In the genomic region with DNA sequence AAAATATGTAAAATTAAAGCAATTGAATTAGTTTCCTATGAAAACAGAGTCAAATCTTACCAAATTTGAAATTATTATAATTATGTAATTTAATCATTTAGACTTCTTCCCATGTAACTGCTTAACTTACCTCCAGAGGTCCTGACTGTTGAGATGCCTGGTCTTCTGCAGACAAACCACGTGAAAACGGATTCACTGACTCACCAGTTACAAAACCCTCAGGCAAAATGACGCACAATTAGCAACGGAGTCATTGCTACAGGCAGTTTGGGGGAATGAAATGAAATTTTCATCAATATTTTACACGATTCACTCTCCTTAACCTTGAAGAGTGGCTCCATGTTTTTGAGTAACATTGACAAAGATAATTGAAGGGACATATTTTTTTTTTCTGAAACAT, we compare ENCODE assay signal across 30 cellular contexts.
DNase-seq lines count a peak whose midpoint lies in the region; ATAC-seq and TF ChIP-seq lines count a peak whose summit lies in the region.
"Had no signal": no experiment of that assay in that cellular context is flagged by ENCODE, and none has a peak within 500 bp of the region (broad histone marks: within the 10 kb centered on the region; RNA-seq: fewer than 3 reads in every experiment).

No MANE protein-coding gene starts in this region.

- H4K91ac ChIP-seq in IMR-90 (ENCODE audit: insufficient read depth, low read depth, low read length): no peak overlapping the region

- POLR2A ChIA-PET in IMR-90 (lab: Charles Lee; ENCODE audit: unreplicated experiment): no interaction called here

- DNase-seq in EH (ENCODE audit: low read depth): peak; percentile 34
- peak; percentile 48 for DNase-seq in IMR-90
- peak; percentile 26 for DNase-seq in T1000 (lab: John Stamatoyannopoulos, UW)
- DNase-seq in foreskin fibroblast: peak; percentile 24 to 61
- no peak for DNase-seq in HCEC 1CT
- DNase-seq in left lung: no peak
- DNase-seq: activated CD4-positive, alpha-beta T cell treated with anti-CD3 and anti-CD28 coated beads for 1 hour; activated CD8-positive, alpha-beta T cell treated with anti-CD3 and anti-CD28 coated beads, Interleukin-2, amount 10 ng/mL, durations not matched to agents 7 days and 5 days; anterior cingulate cortex; C1 segment of cervical spinal cord; Caco-2; cortex of kidney; DND-41; MV-4-11; naive B cell; NCI-H1694 treated with DMSO at 0.1 percent for 48 hours; NCI-H2171 treated with DMSO at 0.1 percent for 48 hours; NCI-H524; right lobe of liver; stimulated activated CD4-positive, alpha-beta T cell treated with anti-CD3 and anti-CD28 coated beads, Interleukin-12 subunit alpha, Interleukin-12 subunit beta, amount 100 ng/mL, for 4 hours; stimulated activated CD4-positive, alpha-beta T cell treated with anti-CD3 and anti-CD28 coated beads, Interleukin-4, amount 100 ng/mL, for 1 hour had no signal

- H3K4me3 ChIP-seq in IMR-90 (ENCODE audit: insufficient read depth, low read depth, low read length) (no peak overlapping the region), foreskin fibroblast (ENCODE audit: low read depth in 1 of 2, low read length in 2 of 2) (no peak overlapping the region), left lung (no peak overlapping the region)
- H3K4me3 ChIP-seq: cardiac muscle cell, GM23338, K562, right lobe of liver had no signal

- ATAC-seq in IMR-90 (ENCODE audit: low read depth) (no peak), left lung (no peak), HG03354 (IDR thresholded peaks at IDR 0.05; ENCODE audit: poor library complexity, severe bottlenecking, unreplicated experiment) (no peak), HG02798 (IDR thresholded peaks at IDR 0.05; ENCODE audit: poor library complexity, unreplicated experiment) (no peak)
- ATAC-seq: activated CD8-positive, alpha-beta T cell treated with anti-CD3 and anti-CD28 coated beads, Interleukin-2, amount 10 ng/mL, durations not matched to agents 7 days and 5 days; esophagus mucosa; GM23338; K562; left lobe of liver; Panc1; right lobe of liver had no signal

- H3K23ac ChIP-seq in IMR-90 (ENCODE audit: low read depth, low read length): no peak overlapping the region

- CTCF ChIA-PET in IMR-90 (lab: Yijun Ruan, JAX): no interaction called here

- no peak overlapping the region for H2BK20ac ChIP-seq in IMR-90 (ENCODE audit: low read depth, low read length)

- H2AFZ ChIP-seq in IMR-90 (replicated peaks; ENCODE audit: low read length, poor library complexity): no peak overlapping the region
- H2AFZ ChIP-seq: GM23338 had no signal

- no peak overlapping the region for H2BK15ac ChIP-seq in IMR-90 (ENCODE audit: low read depth, low read length)

- H3K4ac ChIP-seq in IMR-90 (ENCODE audit: low read depth, low read length): no peak overlapping the region

- no CpG with 5 or more reads among the region's 5 CpGs for WGBS in IMR-90 (ENCODE audit: extremely low coverage in 2 of 2, insufficient read length in 1 of 2), 2 experiments

- TF ChIP-seq CTCF in IMR-90 (conservative IDR thresholded peaks at IDR 0.05; ENCODE audit: low read depth, low read length) (no peak), foreskin fibroblast (IDR thresholded peaks at IDR 0.05; ENCODE audit: low read depth, low read length) (no peak), left lung (IDR thresholded peaks at IDR 0.05) (no peak)

- no peak overlapping the region for H3K9ac ChIP-seq in IMR-90 (ENCODE audit: low read depth, low read length)

- no peak overlapping the region for H2AK9ac ChIP-seq in IMR-90 (replicated peaks; ENCODE audit: low read depth, low read length, poor library complexity)

- H3K56ac ChIP-seq in IMR-90 (ENCODE audit: extremely low read depth, insufficient read depth, low read length): no peak overlapping the region

- H3K27me3 ChIP-seq in IMR-90 (ENCODE audit: control insufficient read depth, insufficient read depth, low read length): peaks cover 4% of the 10 kb centered on the region
- H3K27me3 ChIP-seq in left lung: no peaks in the 10 kb centered on the region
- H3K27me3 ChIP-seq: cardiac muscle cell, neutrophil, right lobe of liver had no signal

- BruUV-seq in IMR-90 (replicated peaks; lab: Mats Ljungman, UMichigan): no TSS peak

- no peak overlapping the region for H4K5ac ChIP-seq in IMR-90 (ENCODE audit: low read depth, low read length)

- no peaks in the 10 kb centered on the region for H3K79me1 ChIP-seq in IMR-90 (ENCODE audit: low read depth in 1 of 2, low read length in 2 of 2)

- H3K14ac ChIP-seq in IMR-90 (replicated peaks; ENCODE audit: low read depth, low read length): no peak overlapping the region

- no peaks in the 10 kb centered on the region for H3K9me3 ChIP-seq in IMR-90 (ENCODE audit: control insufficient read depth, insufficient read depth, low read length)
- H3K9me3 ChIP-seq in left lung: no peaks in the 10 kb centered on the region
- H3K9me3 ChIP-seq: Caco-2, neutrophil, right lobe of liver had no signal

- H3K4me1 ChIP-seq in IMR-90 (ENCODE audit: control insufficient read depth, insufficient read depth, low read length): no peaks in the 10 kb centered on the region
- no peaks in the 10 kb centered on the region for H3K4me1 ChIP-seq in left lung
- H3K4me1 ChIP-seq: Caco-2, right lobe of liver had no signal

- H3K18ac ChIP-seq in IMR-90 (ENCODE audit: low read depth, low read length): no peak overlapping the region

- no peak overlapping the region for H2BK120ac ChIP-seq in IMR-90 (ENCODE audit: low read depth, low read length)

- H2BK5ac ChIP-seq in IMR-90 (ENCODE audit: low read depth, low read length, poor library complexity, severe bottlenecking): no peak overlapping the region

- H2AK5ac ChIP-seq in IMR-90 (ENCODE audit: low read depth, low read length): no peak overlapping the region

- H3K9me1 ChIP-seq in IMR-90 (ENCODE audit: insufficient read depth, low read length): no peaks in the 10 kb centered on the region

- intact Hi-C loops in IMR-90 (cut with micrococcal nuclease): no loop called here
- intact Hi-C loops in left lung (cut with DNase I): loop anchor here in 1 of 2 donors (5.0 kb wide), 1 partner anchor 883 kb away; no protein-coding TSS in a partner anchor

- no peaks in the 10 kb centered on the region for H4K20me1 ChIP-seq in IMR-90 (ENCODE audit: insufficient read depth, low read length)

- H3K27ac ChIP-seq in IMR-90 (ENCODE audit: insufficient read depth, low read length) (no peak overlapping the region), left lung (no peak overlapping the region)
- H3K27ac ChIP-seq: cardiac muscle cell, neutrophil, right lobe of liver had no signal

- no peak overlapping the region for H3K4me2 ChIP-seq in IMR-90 (ENCODE audit: low read depth, low read length)
- H3K4me2 ChIP-seq: GM23338 had no signal

- no peak for TF ChIP-seq POLR2A in IMR-90 (IDR thresholded peaks at IDR 0.05; ENCODE audit: low read depth, low read length)

- no peak overlapping the region for H4K8ac ChIP-seq in IMR-90 (ENCODE audit: low read depth in 2 of 2, low read length in 2 of 2)

- dilution Hi-C loops in IMR-90 (cut with HindIII; ENCODE audit: low sequenced_read_pairs, unreplicated experiment): no loop called here

- H3K36me3 ChIP-seq in IMR-90 (ENCODE audit: control insufficient read depth, insufficient read depth, low read length) (no peaks in the 10 kb centered on the region), left lung (no peaks in the 10 kb centered on the region)
- H3K36me3 ChIP-seq: cardiac muscle cell, neutrophil, right lobe of liver had no signal

- in situ Hi-C loops in IMR-90 (cut with MboI; ENCODE audit: low sequenced_read_pairs): no loop called here

- TF ChIP-seq RAD21 in IMR-90 (IDR thresholded peaks at IDR 0.05; ENCODE audit: low read length): no peak

TF ChIP-seq in IMR-90, 13 proteins besides CTCF, POLR2A, EP300 and RAD21:
- no peak for TF ChIP-seq FOS (IDR thresholded peaks at IDR 0.05; ENCODE audit: low read depth, low read length)
- TF ChIP-seq USF2 (IDR thresholded peaks at IDR 0.05; ENCODE audit: low read depth, low read length): no peak

Comparison
In these comparisons a context has a peak if more than half of its experiments do, and no peak if none do; other contexts are left out.
1. DNase-seq: peak in EH (single experiment), IMR-90 (single experiment), T1000 (single experiment) and foreskin fibroblast (2 of 2); none in HCEC 1CT (single experiment) and left lung (0 of 2).